ENCODE assay signal across 6 cellular contexts in genomic region chr3:195589796-195590195, GRCh38. TPM values are rescaled to one million over a fixed set of nuclear protein-coding genes. Genes with fewer than 3 reads are reported as not detected.
"Had no signal": no experiment of that assay in that cellular context is flagged by ENCODE, and none has a peak within 500 bp of the region (broad histone marks: within the 10 kb centered on the region; RNA-seq: fewer than 3 reads in every experiment).

No MANE protein-coding gene starts in this region.

RNA-seq across cellular contexts. Expression of gene APOD, which starts 6.1 kb away (rescaled TPM):
- total RNA-seq: naive thymus-derived CD8-positive, alpha-beta T cell; natural killer cell; natural killer cell treated with Interleukin-12 subunit alpha and Interleukin-12 subunit beta and Interleukin-15 and Interleukin-18, amount 100 ng/mL, for 72 hours; progenitor cell of endocrine pancreas; renal cortical epithelial cell had no signal
- polyA plus RNA-seq: naive thymus-derived CD8-positive, alpha-beta T cell; neural cell had no signal
